ENCODE assay signal across 34 cellular contexts in genomic region chr10:117612113-117612512, GRCh38.
A peak's percentile ranks its signal among the peaks of the same experiment; 100 is the strongest.
DNase-seq lines count a peak whose midpoint lies in the region; ATAC-seq, FAIRE-seq and TF ChIP-seq lines count a peak whose summit lies in the region.
"Had no signal": no experiment of that assay in that cellular context is flagged by ENCODE, and none has a peak within 500 bp of the region (broad histone marks: within the 10 kb centered on the region; RNA-seq: fewer than 3 reads in every experiment).

No MANE protein-coding gene starts in this region.

- H3K9ac ChIP-seq in K562 (ENCODE audit: insufficient read depth in 1 of 2, low read depth in 2 of 2, low read length in 2 of 2), result no peak overlapping the region
- H3K9ac ChIP-seq: BLaER1; BLaER1 treated with 17β-estradiol and CSF1 and Interleukin-3, amounts not matched to agents 10 nM and 100 nM had no signal

- intact Hi-C loops in Caco-2 (cut with micrococcal nuclease; ENCODE audit: unreplicated experiment) (no loop called here), K562 (cut with micrococcal nuclease) (loop anchor here (5.0 kb wide), 1 partner anchor 60 kb away; no protein-coding TSS in a partner anchor)

- no peak for FAIRE-seq in K562 (lab: Jason Lieb, UNC)
- FAIRE-seq: A204.1, A549, D721Med had no signal

- H2AFZ ChIP-seq in K562 (ENCODE audit: low read depth, low read length), result no peak overlapping the region

- H3K27ac Mint-ChIP-seq in stimulated activated naive CD8-positive, alpha-beta T cell treated with anti-CD3 and anti-CD28 coated beads, Interleukin-15, amount 100 ng/mL, for 72 hours, result peak overlapping the region; percentile 14 to 64
- peak overlapping the region; percentile 64 for H3K27ac Mint-ChIP-seq in Caco-2 (ENCODE audit: unreplicated experiment)
- H3K27ac Mint-ChIP-seq: B cell; CD14-positive monocyte; CD4-positive, alpha-beta memory T cell; CD4-positive, alpha-beta T cell; CD4-positive, CD25-positive, alpha-beta regulatory T cell; CD8-positive, alpha-beta T cell had no signal

- BruUV-seq in Caco-2 (replicated peaks; lab: Mats Ljungman, UMichigan) (no TSS peak), K562 (replicated peaks; lab: Mats Ljungman, UMichigan) (no TSS peak)

- TF ChIP-seq POLR2A in K562 (conservative IDR thresholded peaks at IDR 0.05), result no peak

- DNase-seq in stimulated activated naive CD8-positive, alpha-beta T cell treated with anti-CD3 and anti-CD28 coated beads, Interleukin-15, amount 100 ng/mL, for 72 hours, result no peak
- DNase-seq in stimulated activated naive CD8-positive, alpha-beta T cell treated with anti-CD3 and anti-CD28 coated beads, Interleukin-15, Interleukin-2, amounts not matched to agents 100 U/mL and 50 U/mL, for 24 hours, result no peak
- DNase-seq in Caco-2 (no peak), K562 (ENCODE audit: extremely low read depth in 1 of 4, low spot score in 3 of 4) (no peak), dermis blood vessel endothelial cell (no peak)
- DNase-seq: 8988T; ACHN; AML-193; BE2C; C1 segment of cervical spinal cord; Calu3; CD4-positive, alpha-beta memory T cell; CD4-positive, alpha-beta T cell; CD4-positive, CD25-positive, alpha-beta regulatory T cell; CD8-positive, alpha-beta memory T cell; CD8-positive, alpha-beta T cell; COR-L47; DMS 273 treated with DMSO at 0.1 percent for 48 hours; DMS153; DMS53; DMS79; DMS79 treated with DMSO at 0.1 percent for 48 hours; DND-41; EL had no signal

- H3K27me3 ChIP-seq in Caco-2 (replicated peaks; ENCODE audit: control insufficient read depth, insufficient read depth, low read length), result no peaks in the 10 kb centered on the region
- peaks cover 0 to 21% of the 10 kb centered on the region in 2 experiments; a peak in 2 of 5 replicates for H3K27me3 ChIP-seq in K562 (ENCODE audit: control insufficient read depth in 2 of 2, insufficient read depth in 2 of 2, low read length in 2 of 2)
- H3K27me3 ChIP-seq: BE2C; BLaER1; BLaER1 treated with 17β-estradiol and CSF1 and Interleukin-3, amounts not matched to agents 10 nM and 100 nM had no signal

- no peak overlapping the region for H3K4me2 ChIP-seq in K562 (ENCODE audit: insufficient read depth, low read length)
- H3K4me2 ChIP-seq: A549; BLaER1; BLaER1 treated with 17β-estradiol and CSF1 and Interleukin-3, amounts not matched to agents 10 nM and 100 nM had no signal

- no peak for TF ChIP-seq RAD21 in K562 (CRISPR knock-in tag; conservative IDR thresholded peaks at IDR 0.05 in 1 of 2, IDR thresholded peaks at IDR 0.05 in 1 of 2)

- CTCF ChIA-PET in Caco-2 (lab: Charles Lee) (no interaction called here), K562 (lab: Yijun Ruan, JAX; ENCODE audit: low intra/inter-chr PET ratio) (no interaction called here)

- H3K36me3 ChIP-seq in Caco-2 (ENCODE audit: control insufficient read depth, insufficient read depth, low read length), result no peaks in the 10 kb centered on the region
- no peaks in the 10 kb centered on the region for H3K36me3 ChIP-seq in K562 (ENCODE audit: control insufficient read depth, insufficient read depth, low read length)
- H3K36me3 ChIP-seq: BE2C; BLaER1; BLaER1 treated with 17β-estradiol and CSF1 and Interleukin-3, amounts not matched to agents 10 nM and 100 nM had no signal

- no peaks in the 10 kb centered on the region for H3K36me3 Mint-ChIP-seq in Caco-2 (ENCODE audit: insufficient read depth, unreplicated experiment)
- H3K36me3 Mint-ChIP-seq: CD14-positive monocyte; CD4-positive, alpha-beta memory T cell; CD4-positive, CD25-positive, alpha-beta regulatory T cell; CD8-positive, alpha-beta memory T cell; CD8-positive, alpha-beta T cell had no signal

- TF ChIP-seq CTCF in Caco-2 (IDR thresholded peaks at IDR 0.05; ENCODE audit: insufficient read depth in 1 of 2, low read depth in 1 of 2, low read length in 1 of 2, severe bottlenecking in 1 of 2, unreplicated experiment in 1 of 2) (no peak), K562 (IDR thresholded peaks at IDR 0.05 in 2 of 3, conservative IDR thresholded peaks at IDR 0.05 in 1 of 3; ENCODE audit: insufficient read depth in 2 of 3, low read depth in 1 of 3, low read length in 3 of 3) (no peak)

- H3K4me3 ChIP-seq in Caco-2 (ENCODE audit: low read depth, low read length) (no peak overlapping the region), K562 (no peak overlapping the region)
- H3K4me3 ChIP-seq: A549; BLaER1; BLaER1 treated with 17β-estradiol and CSF1 and Interleukin-3, amounts not matched to agents 10 nM and 100 nM had no signal

- no peak overlapping the region for H3K4me3 Mint-ChIP-seq in stimulated activated naive CD8-positive, alpha-beta T cell treated with anti-CD3 and anti-CD28 coated beads, Interleukin-15, amount 100 ng/mL, for 72 hours
- H3K4me3 Mint-ChIP-seq in Caco-2 (ENCODE audit: unreplicated experiment), result no peak overlapping the region
- H3K4me3 Mint-ChIP-seq: B cell; CD14-positive monocyte; CD4-positive, alpha-beta memory T cell; CD4-positive, alpha-beta T cell; CD4-positive, CD25-positive, alpha-beta regulatory T cell; CD8-positive, alpha-beta memory T cell; CD8-positive, alpha-beta T cell had no signal

- ATAC-seq in stimulated activated naive CD8-positive, alpha-beta T cell treated with anti-CD3 and anti-CD28 coated beads, Interleukin-15, amount 100 ng/mL, for 72 hours, result no peak
- ATAC-seq in stimulated activated naive CD8-positive, alpha-beta T cell treated with anti-CD3 and anti-CD28 coated beads, Interleukin-15, Interleukin-2, amounts not matched to agents 100 U/mL and 50 U/mL, for 24 hours, result no peak
- ATAC-seq in K562 (no peak), GM19452 (IDR thresholded peaks at IDR 0.05; ENCODE audit: unreplicated experiment) (no peak)
- ATAC-seq: A549; CD8-positive, alpha-beta T cell had no signal

- H3K4me1 Mint-ChIP-seq in stimulated activated naive CD8-positive, alpha-beta T cell treated with anti-CD3 and anti-CD28 coated beads, Interleukin-15, amount 100 ng/mL, for 72 hours, result no peaks in the 10 kb centered on the region
- peaks cover 53% of the 10 kb centered on the region for H3K4me1 Mint-ChIP-seq in Caco-2 (ENCODE audit: low read depth, unreplicated experiment)
- H3K4me1 Mint-ChIP-seq: B cell; CD14-positive monocyte; CD4-positive, alpha-beta memory T cell; CD4-positive, CD25-positive, alpha-beta regulatory T cell had no signal

- WGBS in K562 (ENCODE audit: insufficient coverage, low coverage, missing lambda C conversion rate), result 0% methylated on average over 1 of the region's 1 CpG

- H3K79me2 ChIP-seq in K562 (ENCODE audit: control insufficient read depth, insufficient read depth, low read length), result no peaks in the 10 kb centered on the region

- H3K9me3 ChIP-seq in Caco-2, result no peaks in the 10 kb centered on the region; the same call in 1 of the 2 replicates
- no peaks in the 10 kb centered on the region for H3K9me3 ChIP-seq in K562 (replicated peaks; ENCODE audit: control insufficient read depth, insufficient read depth, low read depth, low read length)
- H3K9me3 ChIP-seq: A549; BE2C; BLaER1; BLaER1 treated with 17β-estradiol and CSF1 and Interleukin-3, amounts not matched to agents 10 nM and 100 nM had no signal

- no peak overlapping the region for H3K27ac ChIP-seq in K562 (ENCODE audit: extremely low read depth, low read depth, low read length)
- H3K27ac ChIP-seq: 22Rv1; A549; BLaER1; BLaER1 treated with 17β-estradiol and CSF1 and Interleukin-3, amounts not matched to agents 10 nM and 100 nM; C4-2B had no signal

- no peaks in the 10 kb centered on the region for H3K9me3 Mint-ChIP-seq in stimulated activated naive CD8-positive, alpha-beta T cell treated with anti-CD3 and anti-CD28 coated beads, Interleukin-15, amount 100 ng/mL, for 72 hours
- H3K9me3 Mint-ChIP-seq in Caco-2 (ENCODE audit: unreplicated experiment), result no peaks in the 10 kb centered on the region
- H3K9me3 Mint-ChIP-seq: CD4-positive, alpha-beta T cell; CD8-positive, alpha-beta T cell had no signal

- in situ Hi-C loops in K562 (cut with MboI), result no loop called here

- no peaks in the 10 kb centered on the region for H3K9me1 ChIP-seq in K562 (ENCODE audit: control insufficient read depth, insufficient read depth, low read length)

- no peaks in the 10 kb centered on the region for H4K20me1 ChIP-seq in K562 (replicated peaks; ENCODE audit: control insufficient read depth, insufficient read depth, low read length)
- H4K20me1 ChIP-seq: BLaER1; BLaER1 treated with 17β-estradiol and CSF1 and Interleukin-3, amounts not matched to agents 10 nM and 100 nM had no signal

- H3K4me1 ChIP-seq in Caco-2 (peaks cover 45% of the 10 kb centered on the region), K562 (replicated peaks in 1 of 2; ENCODE audit: control insufficient read depth in 2 of 2, insufficient read depth in 2 of 2, low read length in 2 of 2) (no peaks in the 10 kb centered on the region; a peak in 1 of 5 replicates)
- H3K4me1 ChIP-seq: BE2C had no signal

- POLR2A ChIA-PET in Caco-2 (lab: Charles Lee), result no interaction called here
- POLR2A ChIA-PET in K562 (lab: Yijun Ruan, JAX), result no interaction called here

- no peak for TF ChIP-seq EP300 in K562 (IDR thresholded peaks at IDR 0.05; ENCODE audit: low read length)

- H3K27me3 Mint-ChIP-seq in stimulated activated naive CD8-positive, alpha-beta T cell treated with anti-CD3 and anti-CD28 coated beads, Interleukin-15, amount 100 ng/mL, for 72 hours, result peaks cover 33% of the 10 kb centered on the region
- H3K27me3 Mint-ChIP-seq in Caco-2 (ENCODE audit: insufficient read depth, unreplicated experiment), result no peaks in the 10 kb centered on the region
- H3K27me3 Mint-ChIP-seq: CD4-positive, CD25-positive, alpha-beta regulatory T cell had no signal

TF ChIP-seq in K562, 482 proteins besides CTCF, POLR2A, EP300 and RAD21 (continues in another document):
- TF ChIP-seq ELF2 (CRISPR knock-in tag; IDR thresholded peaks at IDR 0.05) (no peak), SNRNP70 (optimal IDR thresholded peaks at IDR 0.05; ENCODE audit: low read depth, low read length) (no peak), ZNF584 (CRISPR knock-in tag; IDR thresholded peaks at IDR 0.05; ENCODE audit: low read depth) (no peak), SAP30 (IDR thresholded peaks at IDR 0.05; ENCODE audit: borderline replicate concordance, insufficient read depth, low read depth, low read length, poor library complexity, severe bottlenecking) (no peak), POLR2G (IDR thresholded peaks at IDR 0.05; ENCODE audit: low read depth, low read length) (no peak), ZBTB2 (IDR thresholded peaks at IDR 0.05) (0 out of 2 replicates have a peak, but pooled peaks have one; percentile 39)
